In the genomic region with DNA sequence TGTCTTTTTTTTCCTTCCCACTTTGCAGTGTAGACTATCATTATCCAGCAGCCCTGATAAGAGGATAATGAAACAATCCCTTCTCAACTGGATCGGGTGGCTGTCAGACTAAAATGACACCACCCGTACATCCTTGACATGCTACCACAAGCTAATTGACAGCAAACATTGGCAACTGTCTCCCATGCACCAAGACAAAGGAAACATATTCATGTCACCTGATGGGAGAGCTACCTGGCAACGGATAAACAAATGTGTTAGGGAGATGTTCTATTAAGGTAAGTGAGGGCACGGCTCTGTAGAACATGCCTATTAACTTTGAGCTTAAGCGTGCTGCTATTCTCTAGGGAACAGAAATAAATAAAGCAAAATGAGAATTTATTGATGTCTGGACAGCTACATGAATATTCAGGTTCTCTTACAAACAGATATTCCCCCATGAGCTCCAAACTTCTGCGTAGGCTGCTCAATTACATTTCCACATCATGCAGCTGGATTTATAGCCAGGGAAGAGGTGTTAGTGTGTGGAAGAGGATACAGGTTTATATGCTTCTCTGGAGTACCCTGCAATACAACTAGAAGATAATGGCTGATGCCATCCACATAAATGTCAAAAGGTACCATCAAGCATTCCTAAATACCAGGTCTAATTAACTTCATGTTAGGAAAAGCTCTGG, we compare ENCODE assay signal across 2 cellular contexts.
TF ChIP-seq lines count a peak whose summit lies in the region.

No MANE protein-coding gene starts in this region.

TF ChIP-seq in A549, 52 proteins besides CTCF, POLR2A, EP300 and RAD21 (continued from another document):
- TF ChIP-seq, protein P1, sequence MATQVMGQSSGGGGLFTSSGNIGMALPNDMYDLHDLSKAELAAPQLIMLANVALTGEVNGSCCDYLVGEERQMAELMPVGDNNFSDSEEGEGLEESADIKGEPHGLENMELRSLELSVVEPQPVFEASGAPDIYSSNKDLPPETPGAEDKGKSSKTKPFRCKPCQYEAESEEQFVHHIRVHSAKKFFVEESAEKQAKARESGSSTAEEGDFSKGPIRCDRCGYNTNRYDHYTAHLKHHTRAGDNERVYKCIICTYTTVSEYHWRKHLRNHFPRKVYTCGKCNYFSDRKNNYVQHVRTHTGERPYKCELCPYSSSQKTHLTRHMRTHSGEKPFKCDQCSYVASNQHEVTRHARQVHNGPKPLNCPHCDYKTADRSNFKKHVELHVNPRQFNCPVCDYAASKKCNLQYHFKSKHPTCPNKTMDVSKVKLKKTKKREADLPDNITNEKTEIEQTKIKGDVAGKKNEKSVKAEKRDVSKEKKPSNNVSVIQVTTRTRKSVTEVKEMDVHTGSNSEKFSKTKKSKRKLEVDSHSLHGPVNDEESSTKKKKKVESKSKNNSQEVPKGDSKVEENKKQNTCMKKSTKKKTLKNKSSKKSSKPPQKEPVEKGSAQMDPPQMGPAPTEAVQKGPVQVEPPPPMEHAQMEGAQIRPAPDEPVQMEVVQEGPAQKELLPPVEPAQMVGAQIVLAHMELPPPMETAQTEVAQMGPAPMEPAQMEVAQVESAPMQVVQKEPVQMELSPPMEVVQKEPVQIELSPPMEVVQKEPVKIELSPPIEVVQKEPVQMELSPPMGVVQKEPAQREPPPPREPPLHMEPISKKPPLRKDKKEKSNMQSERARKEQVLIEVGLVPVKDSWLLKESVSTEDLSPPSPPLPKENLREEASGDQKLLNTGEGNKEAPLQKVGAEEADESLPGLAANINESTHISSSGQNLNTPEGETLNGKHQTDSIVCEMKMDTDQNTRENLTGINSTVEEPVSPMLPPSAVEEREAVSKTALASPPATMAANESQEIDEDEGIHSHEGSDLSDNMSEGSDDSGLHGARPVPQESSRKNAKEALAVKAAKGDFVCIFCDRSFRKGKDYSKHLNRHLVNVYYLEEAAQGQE (IDR thresholded peaks at IDR 0.05): no peak
- TF ChIP-seq ESRRA (IDR thresholded peaks at IDR 0.05; ENCODE audit: borderline replicate concordance, low read length): no peak
- no peak for TF ChIP-seq HEYL (CRISPR knock-in tag; IDR thresholded peaks at IDR 0.05)

TF ChIP-seq in SK-N-SH treated with all-trans-retinoic acid at 6 μM for 48 hours, 23 proteins besides CTCF, POLR2A, EP300 and RAD21 (continued from another document):
- TF ChIP-seq, protein P2, sequence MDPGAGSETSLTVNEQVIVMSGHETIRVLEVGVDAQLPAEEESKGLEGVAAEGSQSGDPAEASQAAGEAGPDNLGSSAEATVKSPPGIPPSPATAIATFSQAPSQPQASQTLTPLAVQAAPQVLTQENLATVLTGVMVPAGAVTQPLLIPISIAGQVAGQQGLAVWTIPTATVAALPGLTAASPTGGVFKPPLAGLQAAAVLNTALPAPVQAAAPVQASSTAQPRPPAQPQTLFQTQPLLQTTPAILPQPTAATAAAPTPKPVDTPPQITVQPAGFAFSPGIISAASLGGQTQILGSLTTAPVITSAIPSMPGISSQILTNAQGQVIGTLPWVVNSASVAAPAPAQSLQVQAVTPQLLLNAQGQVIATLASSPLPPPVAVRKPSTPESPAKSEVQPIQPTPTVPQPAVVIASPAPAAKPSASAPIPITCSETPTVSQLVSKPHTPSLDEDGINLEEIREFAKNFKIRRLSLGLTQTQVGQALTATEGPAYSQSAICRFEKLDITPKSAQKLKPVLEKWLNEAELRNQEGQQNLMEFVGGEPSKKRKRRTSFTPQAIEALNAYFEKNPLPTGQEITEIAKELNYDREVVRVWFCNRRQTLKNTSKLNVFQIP (CRISPR knock-in tag; IDR thresholded peaks at IDR 0.05; ENCODE audit: borderline replicate concordance, low read depth): no peak
- TF ChIP-seq TCF4 (CRISPR knock-in tag; IDR thresholded peaks at IDR 0.05; ENCODE audit: borderline replicate concordance) (no peak), ZNF8 (CRISPR knock-in tag; IDR thresholded peaks at IDR 0.05) (no peak), PPARA (CRISPR knock-in tag; IDR thresholded peaks at IDR 0.05; ENCODE audit: borderline replicate concordance) (no peak), ZC3H10 (CRISPR knock-in tag; IDR thresholded peaks at IDR 0.05) (no peak), RARB (CRISPR knock-in tag; IDR thresholded peaks at IDR 0.05) (no peak)
- TF ChIP-seq, protein P3, sequence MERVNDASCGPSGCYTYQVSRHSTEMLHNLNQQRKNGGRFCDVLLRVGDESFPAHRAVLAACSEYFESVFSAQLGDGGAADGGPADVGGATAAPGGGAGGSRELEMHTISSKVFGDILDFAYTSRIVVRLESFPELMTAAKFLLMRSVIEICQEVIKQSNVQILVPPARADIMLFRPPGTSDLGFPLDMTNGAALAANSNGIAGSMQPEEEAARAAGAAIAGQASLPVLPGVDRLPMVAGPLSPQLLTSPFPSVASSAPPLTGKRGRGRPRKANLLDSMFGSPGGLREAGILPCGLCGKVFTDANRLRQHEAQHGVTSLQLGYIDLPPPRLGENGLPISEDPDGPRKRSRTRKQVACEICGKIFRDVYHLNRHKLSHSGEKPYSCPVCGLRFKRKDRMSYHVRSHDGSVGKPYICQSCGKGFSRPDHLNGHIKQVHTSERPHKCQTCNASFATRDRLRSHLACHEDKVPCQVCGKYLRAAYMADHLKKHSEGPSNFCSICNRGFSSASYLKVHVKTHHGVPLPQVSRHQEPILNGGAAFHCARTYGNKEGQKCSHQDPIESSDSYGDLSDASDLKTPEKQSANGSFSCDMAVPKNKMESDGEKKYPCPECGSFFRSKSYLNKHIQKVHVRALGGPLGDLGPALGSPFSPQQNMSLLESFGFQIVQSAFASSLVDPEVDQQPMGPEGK (CRISPR knock-in tag; IDR thresholded peaks at IDR 0.05; ENCODE audit: borderline replicate concordance): no peak
